In the genomic region with DNA sequence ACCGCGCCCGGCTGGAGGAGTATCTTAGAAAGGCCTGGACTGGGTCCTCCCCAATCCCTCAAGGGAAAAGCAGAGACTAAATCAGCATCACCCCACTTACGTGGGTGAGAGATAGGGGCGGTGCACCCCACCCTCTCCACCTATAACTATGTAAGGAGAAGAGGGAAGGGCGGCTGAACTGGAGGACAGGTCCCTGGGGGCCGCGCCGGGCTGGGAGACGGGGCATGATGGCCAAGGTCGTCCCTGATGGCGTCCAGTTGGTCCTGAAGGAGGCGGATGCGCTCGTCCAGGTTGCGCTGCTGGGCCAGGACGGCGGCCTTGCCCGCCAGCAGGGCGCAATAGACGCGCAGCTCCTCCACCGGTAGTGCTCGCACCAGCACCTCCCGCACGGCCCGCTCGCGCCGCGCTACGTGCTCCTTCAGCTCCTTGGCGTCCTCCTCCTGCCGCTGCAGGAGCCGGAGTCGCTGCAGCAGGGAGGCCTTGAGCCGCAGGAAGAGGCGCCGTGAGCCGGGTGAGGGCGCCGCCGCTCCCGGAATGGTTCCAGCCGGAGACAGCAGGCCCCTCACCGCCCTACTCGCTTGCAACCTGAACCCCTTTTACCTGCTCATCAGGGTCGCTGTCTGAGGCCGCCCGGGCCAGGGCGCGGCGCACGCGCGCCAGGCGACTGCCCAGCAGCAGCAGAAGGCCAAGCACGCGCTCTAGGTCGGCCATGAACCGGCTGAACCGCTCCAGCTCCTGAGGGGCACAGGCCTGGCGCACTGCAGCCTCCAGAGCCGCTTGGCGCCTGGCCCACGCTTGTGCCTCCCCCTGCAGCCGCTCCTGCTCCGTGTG, we compare ENCODE assay signal across 10 cellular contexts. TPM values are rescaled to one million over a fixed set of nuclear protein-coding genes. Genes with fewer than 3 reads are reported as not detected.
DNase-seq lines count a peak whose midpoint lies in the region; ATAC-seq and TF ChIP-seq lines count a peak whose summit lies in the region.
"Had no signal": no experiment of that assay in that cellular context is flagged by ENCODE, and none has a peak within 500 bp of the region (broad histone marks: within the 10 kb centered on the region; RNA-seq: fewer than 3 reads in every experiment).

No MANE protein-coding gene starts in this region.

- peaks cover 0 to 32% (median 19%) of the 10 kb centered on the region in 9 donors for H3K4me1 ChIP-seq in heart right ventricle

- peaks cover 0 to 21% (median 0%) of the 10 kb centered on the region in 9 donors for H3K36me3 ChIP-seq in heart right ventricle

- POLR2A ChIA-PET in activated CD8-positive, alpha-beta T cell treated with anti-CD3 and anti-CD28 coated beads, Interleukin-2, amount 10 ng/mL, durations not matched to agents 7 days and 5 days (lab: Charles Lee) = interaction anchor here (0.6 to 0.9 kb wide), 2 partner anchors 135 to 230 kb away, joined by 3 read pairs; no protein-coding TSS in a partner anchor

- peak overlapping the region in 7 of 10 donors; percentile 10 to 37 (median 33) for H3K4me3 ChIP-seq in heart right ventricle

- H3K27me3 Mint-ChIP-seq in activated CD8-positive, alpha-beta T cell treated with anti-CD3 and anti-CD28 coated beads, Interleukin-2, amount 10 ng/mL, durations not matched to agents 7 days and 5 days (ENCODE audit: low read depth) = peaks cover 25% of the 10 kb centered on the region

- no peaks in the 10 kb centered on the region for H3K9me3 Mint-ChIP-seq in activated CD8-positive, alpha-beta T cell treated with anti-CD3 and anti-CD28 coated beads, Interleukin-2, amount 10 ng/mL, durations not matched to agents 7 days and 5 days (ENCODE audit: insufficient read depth)
- H3K9me3 Mint-ChIP-seq: activated naive CD4-positive, alpha-beta T cell treated with anti-CD3 and anti-CD28 coated beads, Interleukin-2, amount 50 U/mL, for 72 hours had no signal

- no peaks in the 10 kb centered on the region for H3K36me3 Mint-ChIP-seq in activated CD8-positive, alpha-beta T cell treated with anti-CD3 and anti-CD28 coated beads, Interleukin-2, amount 10 ng/mL, durations not matched to agents 7 days and 5 days (ENCODE audit: low read depth)
- H3K36me3 Mint-ChIP-seq: activated naive CD4-positive, alpha-beta T cell treated with anti-CD3 and anti-CD28 coated beads, Interleukin-2, amount 50 U/mL, for 72 hours had no signal

- no peak for DNase-seq in activated CD8-positive, alpha-beta T cell treated with anti-CD3 and anti-CD28 coated beads, Interleukin-2, amount 10 ng/mL, durations not matched to agents 7 days and 5 days
- DNase-seq in heart right ventricle (peak in 1 of 2 donors; percentile 21), retina (peak; percentile 91), NAMALWA (ENCODE audit: low spot score) (no peak), NCI-H1694 treated with DMSO at 0.1 percent for 48 hours (lab: John Stamatoyannopoulos, UW) (no peak), SHP77 (lab: John Stamatoyannopoulos, UW) (no peak), HPDE6-E6E7 (ENCODE audit: extremely low spot score) (no peak)

- H3K27ac Mint-ChIP-seq in activated CD8-positive, alpha-beta T cell treated with anti-CD3 and anti-CD28 coated beads, Interleukin-2, amount 10 ng/mL, durations not matched to agents 7 days and 5 days = no peak overlapping the region
- H3K27ac Mint-ChIP-seq: activated naive CD4-positive, alpha-beta T cell treated with anti-CD3 and anti-CD28 coated beads, Interleukin-2, amount 50 U/mL, for 72 hours had no signal

- no peak for ATAC-seq in activated CD8-positive, alpha-beta T cell treated with anti-CD3 and anti-CD28 coated beads, Interleukin-2, amount 10 ng/mL, durations not matched to agents 7 days and 5 days
- ATAC-seq in heart right ventricle = peak in 7 of 8 donors; percentile 4 to 48 (median 19)

- no peaks in the 10 kb centered on the region for H3K9me3 ChIP-seq in heart right ventricle

- no peak overlapping the region for H3K27ac ChIP-seq in heart right ventricle

- H3K4me1 Mint-ChIP-seq in activated CD8-positive, alpha-beta T cell treated with anti-CD3 and anti-CD28 coated beads, Interleukin-2, amount 10 ng/mL, durations not matched to agents 7 days and 5 days (ENCODE audit: low read depth) = peaks cover 40% of the 10 kb centered on the region

- CTCF ChIA-PET in activated CD8-positive, alpha-beta T cell treated with anti-CD3 and anti-CD28 coated beads, Interleukin-2, amount 10 ng/mL, durations not matched to agents 7 days and 5 days (lab: Charles Lee) = interaction anchor here (1.5 to 6.7 kb wide), 4 partner anchors 9 to 437 kb away, joined by 3 to 62 read pairs (median 7); a partner anchor contains a TSS

- TF ChIP-seq CTCF in GM12872 (IDR thresholded peaks at IDR 0.05; ENCODE audit: insufficient read depth, low read depth, low read length) (0 out of 3 replicates have a peak, but pooled peaks have one; percentile 11), heart right ventricle (IDR thresholded peaks at IDR 0.05) (peak in 1 of 9 donors; percentile 20)

- H3K4me3 Mint-ChIP-seq in activated CD8-positive, alpha-beta T cell treated with anti-CD3 and anti-CD28 coated beads, Interleukin-2, amount 10 ng/mL, durations not matched to agents 7 days and 5 days = peak overlapping the region; percentile 22

- intact Hi-C loops in heart right ventricle (cut with DNase I) = loop anchor here in 9 of 10 donors (5.0 to 10.0 kb wide), 9 partner anchors 66 to 448 kb away; a partner anchor contains a TSS

- peaks cover 0 to 68% (median 3%) of the 10 kb centered on the region in 7 donors for H3K27me3 ChIP-seq in heart right ventricle

- 33 to 43% methylated on average over 61 to 68 of the region's 68 CpGs for WGBS in heart right ventricle, 2 donors

RNA-seq across cellular contexts. Expression of a gene that starts 7.6 kb away (rescaled TPM):
- total RNA-seq in activated CD8-positive, alpha-beta T cell treated with anti-CD3 and anti-CD28 coated beads, Interleukin-2, amount 10 ng/mL, durations not matched to agents 7 days and 5 days = 1 to 10 TPM; 2.9 to 3.3 TPM
- total RNA-seq in heart right ventricle = 1 to 10 TPM; 3.2 to 6.4 (median 4.1) TPM
- polyA plus RNA-seq in heart right ventricle = 10 to 100 TPM in 1 of 2 donors, 1 to 10 TPM in 1; 3.5 to 10.8 TPM

RNA-seq across cellular contexts. Expression of a gene that starts 9.8 kb away (rescaled TPM):
- not detected for total RNA-seq in activated CD8-positive, alpha-beta T cell treated with anti-CD3 and anti-CD28 coated beads, Interleukin-2, amount 10 ng/mL, durations not matched to agents 7 days and 5 days
- under 1 TPM in 4 of 10 donors, not detected in 6; 0.08 to 0.19 (median 0.13) TPM for total RNA-seq in heart right ventricle
- polyA plus RNA-seq in heart right ventricle = under 1 TPM in 1 of 2 donors, not detected in 1; 0.07 TPM
- total RNA-seq: activated naive CD4-positive, alpha-beta T cell treated with anti-CD3 and anti-CD28 coated beads, Interleukin-2, amount 50 U/mL, for 72 hours; lung microvascular endothelial cell had no signal

RNA-seq across cellular contexts. Expression of a gene that starts 43.4 kb away (rescaled TPM):
- total RNA-seq in activated CD8-positive, alpha-beta T cell treated with anti-CD3 and anti-CD28 coated beads, Interleukin-2, amount 10 ng/mL, durations not matched to agents 7 days and 5 days = under 1 TPM; 0.52 to 0.92 TPM
- total RNA-seq in heart right ventricle = under 1 TPM; 0.18 to 0.82 (median 0.43) TPM
- polyA plus RNA-seq in heart right ventricle = under 1 TPM in 1 of 2 donors, not detected in 1; 0.10 TPM
- total RNA-seq: lung microvascular endothelial cell had no signal

RNA-seq across cellular contexts. Expression of a gene that starts 43.6 kb away (rescaled TPM):
- 100 to 1,000 TPM; 381 to 396 TPM for total RNA-seq in activated CD8-positive, alpha-beta T cell treated with anti-CD3 and anti-CD28 coated beads, Interleukin-2, amount 10 ng/mL, durations not matched to agents 7 days and 5 days
- 1,000 to 10,000 TPM; 1,190 to 1,962 (median 1,754) TPM for total RNA-seq in heart right ventricle
- polyA plus RNA-seq in heart right ventricle = 1,000 to 10,000 TPM in 1 of 2 donors, 100 to 1,000 TPM in 1; 824 to 1,591 TPM

RNA-seq across cellular contexts. Expression of a gene that starts 45.8 kb away (rescaled TPM):
- 10 to 100 TPM; 35.1 to 35.3 TPM for total RNA-seq in activated CD8-positive, alpha-beta T cell treated with anti-CD3 and anti-CD28 coated beads, Interleukin-2, amount 10 ng/mL, durations not matched to agents 7 days and 5 days
- 10 to 100 TPM; 23.5 to 41.8 (median 31.2) TPM for total RNA-seq in heart right ventricle
- polyA plus RNA-seq in heart right ventricle = 10 to 100 TPM; 11.3 to 26.6 TPM
